Comparison of ENCODE assay signal across 9 cellular contexts in the genomic region with DNA sequence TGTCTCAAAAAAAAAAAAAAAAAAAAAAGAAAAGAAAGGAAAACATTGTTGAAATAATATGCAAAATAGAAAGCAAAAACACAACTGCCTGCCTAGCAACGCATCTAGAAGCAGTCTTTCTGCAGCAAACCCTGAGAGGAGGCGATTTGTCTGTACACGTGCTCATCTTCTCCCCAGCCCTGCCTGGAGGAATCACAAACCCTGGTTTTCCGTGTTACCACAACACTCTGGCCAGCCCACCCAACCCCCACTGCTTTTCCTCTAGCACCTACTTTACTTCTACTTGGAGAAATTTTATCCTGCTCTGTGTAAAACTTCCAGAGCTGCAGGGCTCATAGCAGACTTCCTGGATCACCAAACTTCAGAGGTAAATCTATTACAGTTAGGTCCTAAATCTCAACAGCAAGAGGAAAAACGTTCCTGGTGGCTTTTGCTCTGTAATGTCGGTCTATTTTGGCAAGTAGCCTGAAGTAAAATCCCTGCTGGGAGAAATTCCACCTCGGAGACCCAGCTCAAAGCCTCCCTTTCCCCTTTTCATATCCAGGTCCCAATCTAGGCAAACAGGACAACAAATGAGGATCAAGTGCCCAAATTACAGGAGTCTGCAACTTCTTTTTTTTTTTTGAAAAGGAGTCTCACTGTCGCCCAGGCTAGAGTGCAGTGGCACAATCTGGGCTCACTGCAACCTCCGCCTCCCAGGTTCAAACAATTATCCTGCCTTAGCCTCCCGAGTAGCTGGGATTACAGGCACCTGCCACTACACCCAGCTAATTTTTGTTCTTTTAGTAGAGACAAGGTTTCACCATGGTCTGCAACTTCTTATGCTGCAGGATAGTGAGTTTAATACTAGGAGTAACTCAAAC.
DNase-seq lines count a peak whose midpoint lies in the region; ATAC-seq and TF ChIP-seq lines count a peak whose summit lies in the region.
"Had no signal": no experiment of that assay in that cellular context is flagged by ENCODE, and none has a peak within 500 bp of the region (broad histone marks: within the 10 kb centered on the region; RNA-seq: fewer than 3 reads in every experiment).

No MANE protein-coding gene starts in this region.

- H3K9me3 ChIP-seq in right cardiac atrium (ENCODE audit: control insufficient read depth, low read length): no peaks in the 10 kb centered on the region
- H3K9me3 ChIP-seq in prostate gland: no peaks in the 10 kb centered on the region

- no peak for TF ChIP-seq CTCF in prostate gland (IDR thresholded peaks at IDR 0.05)

- DNase-seq in G401 (ENCODE audit: low spot score): peak; percentile 40
- peak; percentile 80 for DNase-seq in amniotic epithelial cell (ENCODE audit: low read depth)
- DNase-seq in right cardiac atrium: peak; percentile 22 to 73 (median 58)
- DNase-seq in prostate gland (ENCODE audit: low spot score): peak; percentile 22
- DNase-seq in stimulated activated CD4-positive, alpha-beta T cell treated with anti-CD3 and anti-CD28 coated beads, Interleukin-2, amount 100 ng/mL, for 48 hours: no peak
- no peak for DNase-seq in NCI-H1930 (lab: John Stamatoyannopoulos, UW)
- DNase-seq: activated T-cell treated with anti-CD3 and anti-CD28 coated beads, Interleukin-2, amount 50 U/mL, for 1 hour had no signal

- H3K4me3 ChIP-seq in right cardiac atrium (ENCODE audit: low read length) (peak overlapping the region; percentile 34), prostate gland (peak overlapping the region; percentile 6 to 18)

- H3K27me3 ChIP-seq in right cardiac atrium (ENCODE audit: control insufficient read depth, insufficient read depth) (no peaks in the 10 kb centered on the region), prostate gland (replicated peaks; ENCODE audit: insufficient read depth) (no peaks in the 10 kb centered on the region)

- WGBS in right cardiac atrium: 11% methylated on average over 10 of the region's 10 CpGs
- 14% methylated on average over 10 of the region's 10 CpGs for WGBS in prostate gland

- ATAC-seq in right cardiac atrium (peak; percentile 73 to 76), GM21390 (IDR thresholded peaks at IDR 0.05; ENCODE audit: unreplicated experiment) (no peak), HG03135 (IDR thresholded peaks at IDR 0.05; ENCODE audit: unreplicated experiment) (no peak)

- H3K27ac ChIP-seq in right cardiac atrium (ENCODE audit: low read length): peak overlapping the region; percentile 68
- H3K27ac ChIP-seq in prostate gland: peak overlapping the region; percentile 47 to 61

- intact Hi-C loops in right cardiac atrium (cut with DNase I): loop anchor here in 2 of 4 donors (10.0 kb wide), 1 partner anchor 87 kb away; a partner anchor contains a TSS
- intact Hi-C loops in prostate gland (cut with DNase I): no loop called here

- H3K36me3 ChIP-seq in prostate gland: no peaks in the 10 kb centered on the region

- H3K4me1 ChIP-seq in right cardiac atrium (ENCODE audit: control insufficient read depth, insufficient read depth, low read length) (peaks cover 4% of the 10 kb centered on the region), prostate gland (replicated peaks) (no peaks in the 10 kb centered on the region)

- TF ChIP-seq POLR2A in prostate gland (IDR thresholded peaks at IDR 0.05): no peak

- in situ Hi-C loops in G401 (cut with HindIII; ENCODE audit: low sequenced_read_pairs): no loop called here

Comparison
In these comparisons a context has a peak if more than half of its experiments do, and no peak if none do; other contexts are left out.
1. DNase-seq: peak in G401 (single experiment), amniotic epithelial cell (single experiment), right cardiac atrium (3 of 3) and prostate gland (single experiment); none in stimulated activated CD4-positive, alpha-beta T cell treated with anti-CD3 and anti-CD28 coated beads, Interleukin-2, amount 100 ng/mL, for 48 hours (0 of 2) and NCI-H1930 (0 of 2).
2. ATAC-seq: peak in right cardiac atrium (2 of 2); none in GM21390 (single experiment) and HG03135 (single experiment).